ENCODE assay signal across 2 cellular contexts in the genomic region with DNA sequence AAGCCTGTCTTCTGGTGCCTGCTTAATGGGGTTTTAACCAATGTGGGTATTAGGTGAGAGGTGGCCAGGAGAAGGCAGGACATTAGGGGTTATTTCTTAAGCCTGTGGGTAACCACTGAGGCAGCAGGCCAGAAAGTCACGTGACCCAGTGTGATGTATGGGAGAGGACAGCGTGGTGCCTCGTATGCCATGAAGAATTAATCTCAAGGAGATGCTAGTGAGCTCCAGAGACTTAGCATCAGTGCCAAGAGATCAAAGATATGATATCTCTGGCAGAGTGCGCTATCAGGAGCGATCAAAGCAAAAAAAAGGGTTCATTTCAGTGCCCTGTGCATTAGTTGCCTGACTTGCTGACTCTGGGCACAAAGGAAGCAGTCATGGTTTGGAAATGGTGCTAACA.
A peak's percentile ranks its signal among the peaks of the same experiment; 100 is the strongest.
TF ChIP-seq lines count a peak whose summit lies in the region.

No MANE protein-coding gene starts in this region.

TF ChIP-seq in SK-N-SH, 30 proteins besides CTCF, POLR2A, EP300 and RAD21 (continued from another document):
- TF ChIP-seq YY1 (IDR thresholded peaks at IDR 0.05; ENCODE audit: low read depth) (no peak), JUND (IDR thresholded peaks at IDR 0.05) (peak; percentile 84), RFX5 (IDR thresholded peaks at IDR 0.05; ENCODE audit: low read length) (no peak), RXRA (IDR thresholded peaks at IDR 0.05; ENCODE audit: borderline replicate concordance, low read depth) (peak; percentile 88; the same call in 1 of the 2 replicates), NFIC (IDR thresholded peaks at IDR 0.05; ENCODE audit: borderline replicate concordance) (peak; percentile 98), FOSL2 (IDR thresholded peaks at IDR 0.05; ENCODE audit: borderline replicate concordance, low read depth) (peak; percentile 28; the same call in 1 of the 2 replicates), GATA2 (CRISPR knock-in tag; IDR thresholded peaks at IDR 0.05) (peak; percentile 14; the same call in 1 of the 2 replicates)
- TF ChIP-seq, protein P1, sequence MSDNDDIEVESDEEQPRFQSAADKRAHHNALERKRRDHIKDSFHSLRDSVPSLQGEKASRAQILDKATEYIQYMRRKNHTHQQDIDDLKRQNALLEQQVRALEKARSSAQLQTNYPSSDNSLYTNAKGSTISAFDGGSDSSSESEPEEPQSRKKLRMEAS (IDR thresholded peaks at IDR 0.05; ENCODE audit: low read depth), result no peak; the same call in 1 of the 2 replicates
- TF ChIP-seq, protein P2, sequence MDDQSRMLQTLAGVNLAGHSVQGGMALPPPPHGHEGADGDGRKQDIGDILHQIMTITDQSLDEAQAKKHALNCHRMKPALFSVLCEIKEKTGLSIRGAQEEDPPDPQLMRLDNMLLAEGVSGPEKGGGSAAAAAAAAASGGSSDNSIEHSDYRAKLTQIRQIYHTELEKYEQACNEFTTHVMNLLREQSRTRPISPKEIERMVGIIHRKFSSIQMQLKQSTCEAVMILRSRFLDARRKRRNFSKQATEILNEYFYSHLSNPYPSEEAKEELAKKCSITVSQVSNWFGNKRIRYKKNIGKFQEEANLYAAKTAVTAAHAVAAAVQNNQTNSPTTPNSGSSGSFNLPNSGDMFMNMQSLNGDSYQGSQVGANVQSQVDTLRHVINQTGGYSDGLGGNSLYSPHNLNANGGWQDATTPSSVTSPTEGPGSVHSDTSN (IDR thresholded peaks at IDR 0.05), result peak; percentile 97
- TF ChIP-seq, protein P3, sequence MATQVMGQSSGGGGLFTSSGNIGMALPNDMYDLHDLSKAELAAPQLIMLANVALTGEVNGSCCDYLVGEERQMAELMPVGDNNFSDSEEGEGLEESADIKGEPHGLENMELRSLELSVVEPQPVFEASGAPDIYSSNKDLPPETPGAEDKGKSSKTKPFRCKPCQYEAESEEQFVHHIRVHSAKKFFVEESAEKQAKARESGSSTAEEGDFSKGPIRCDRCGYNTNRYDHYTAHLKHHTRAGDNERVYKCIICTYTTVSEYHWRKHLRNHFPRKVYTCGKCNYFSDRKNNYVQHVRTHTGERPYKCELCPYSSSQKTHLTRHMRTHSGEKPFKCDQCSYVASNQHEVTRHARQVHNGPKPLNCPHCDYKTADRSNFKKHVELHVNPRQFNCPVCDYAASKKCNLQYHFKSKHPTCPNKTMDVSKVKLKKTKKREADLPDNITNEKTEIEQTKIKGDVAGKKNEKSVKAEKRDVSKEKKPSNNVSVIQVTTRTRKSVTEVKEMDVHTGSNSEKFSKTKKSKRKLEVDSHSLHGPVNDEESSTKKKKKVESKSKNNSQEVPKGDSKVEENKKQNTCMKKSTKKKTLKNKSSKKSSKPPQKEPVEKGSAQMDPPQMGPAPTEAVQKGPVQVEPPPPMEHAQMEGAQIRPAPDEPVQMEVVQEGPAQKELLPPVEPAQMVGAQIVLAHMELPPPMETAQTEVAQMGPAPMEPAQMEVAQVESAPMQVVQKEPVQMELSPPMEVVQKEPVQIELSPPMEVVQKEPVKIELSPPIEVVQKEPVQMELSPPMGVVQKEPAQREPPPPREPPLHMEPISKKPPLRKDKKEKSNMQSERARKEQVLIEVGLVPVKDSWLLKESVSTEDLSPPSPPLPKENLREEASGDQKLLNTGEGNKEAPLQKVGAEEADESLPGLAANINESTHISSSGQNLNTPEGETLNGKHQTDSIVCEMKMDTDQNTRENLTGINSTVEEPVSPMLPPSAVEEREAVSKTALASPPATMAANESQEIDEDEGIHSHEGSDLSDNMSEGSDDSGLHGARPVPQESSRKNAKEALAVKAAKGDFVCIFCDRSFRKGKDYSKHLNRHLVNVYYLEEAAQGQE (IDR thresholded peaks at IDR 0.05; ENCODE audit: low read depth, low read length), result 0 out of 2 replicates have a peak, but pooled peaks have one; percentile 9
TF ChIP-seq in SK-N-SH: peak in this region for 11.

TF ChIP-seq in K562, 482 proteins besides CTCF, POLR2A, EP300 and RAD21 (continued from another document):
- TF ChIP-seq NR2C2 (CRISPR knock-in tag; IDR thresholded peaks at IDR 0.05) (no peak), NR2C2 (tag; IDR thresholded peaks at IDR 0.05) (no peak), POLR2AphosphoS5 (IDR thresholded peaks at IDR 0.05; ENCODE audit: control insufficient read depth, insufficient read depth, low read depth, low read length) (no peak), RBM34 (IDR thresholded peaks at IDR 0.05; ENCODE audit: borderline replicate concordance, insufficient read depth, low read length) (no peak), MYC (IDR thresholded peaks at IDR 0.05; ENCODE audit: low read depth, low read length) (no peak), MYC (CRISPR knock-in tag; IDR thresholded peaks at IDR 0.05; ENCODE audit: borderline replicate concordance, low read depth) (no peak), ZNF695 (CRISPR knock-in tag; IDR thresholded peaks at IDR 0.05) (no peak), HEY1 (CRISPR knock-in tag; IDR thresholded peaks at IDR 0.05; ENCODE audit: borderline replicate concordance) (no peak), ZNF408 (CRISPR knock-in tag; IDR thresholded peaks at IDR 0.05; ENCODE audit: low read depth) (no peak), STAT5A (IDR thresholded peaks at IDR 0.05; ENCODE audit: borderline replicate concordance, low read length) (no peak), BCOR (IDR thresholded peaks at IDR 0.05) (no peak), RBFOX2 (IDR thresholded peaks at IDR 0.05; ENCODE audit: low read depth, low read length) (no peak), SNIP1 (IDR thresholded peaks at IDR 0.05; ENCODE audit: low read depth) (no peak), ZNF717 (CRISPR knock-in tag; IDR thresholded peaks at IDR 0.05) (no peak), C11orf30 (IDR thresholded peaks at IDR 0.05; ENCODE audit: low read depth) (no peak), ZNF224 (CRISPR knock-in tag; IDR thresholded peaks at IDR 0.05) (no peak), ZBED1 (IDR thresholded peaks at IDR 0.05) (no peak), ZEB2 (IDR thresholded peaks at IDR 0.05) (no peak), EHMT2 (IDR thresholded peaks at IDR 0.05) (no peak)
- TF ChIP-seq, protein P4, sequence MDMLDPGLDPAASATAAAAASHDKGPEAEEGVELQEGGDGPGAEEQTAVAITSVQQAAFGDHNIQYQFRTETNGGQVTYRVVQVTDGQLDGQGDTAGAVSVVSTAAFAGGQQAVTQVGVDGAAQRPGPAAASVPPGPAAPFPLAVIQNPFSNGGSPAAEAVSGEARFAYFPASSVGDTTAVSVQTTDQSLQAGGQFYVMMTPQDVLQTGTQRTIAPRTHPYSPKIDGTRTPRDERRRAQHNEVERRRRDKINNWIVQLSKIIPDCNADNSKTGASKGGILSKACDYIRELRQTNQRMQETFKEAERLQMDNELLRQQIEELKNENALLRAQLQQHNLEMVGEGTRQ (CRISPR knock-in tag; IDR thresholded peaks at IDR 0.05), result peak; percentile 27; the same call in 1 of the 2 replicates
- TF ChIP-seq, protein P5, sequence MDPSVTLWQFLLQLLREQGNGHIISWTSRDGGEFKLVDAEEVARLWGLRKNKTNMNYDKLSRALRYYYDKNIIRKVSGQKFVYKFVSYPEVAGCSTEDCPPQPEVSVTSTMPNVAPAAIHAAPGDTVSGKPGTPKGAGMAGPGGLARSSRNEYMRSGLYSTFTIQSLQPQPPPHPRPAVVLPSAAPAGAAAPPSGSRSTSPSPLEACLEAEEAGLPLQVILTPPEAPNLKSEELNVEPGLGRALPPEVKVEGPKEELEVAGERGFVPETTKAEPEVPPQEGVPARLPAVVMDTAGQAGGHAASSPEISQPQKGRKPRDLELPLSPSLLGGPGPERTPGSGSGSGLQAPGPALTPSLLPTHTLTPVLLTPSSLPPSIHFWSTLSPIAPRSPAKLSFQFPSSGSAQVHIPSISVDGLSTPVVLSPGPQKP (CRISPR knock-in tag; IDR thresholded peaks at IDR 0.05), result no peak
- TF ChIP-seq, protein P6, sequence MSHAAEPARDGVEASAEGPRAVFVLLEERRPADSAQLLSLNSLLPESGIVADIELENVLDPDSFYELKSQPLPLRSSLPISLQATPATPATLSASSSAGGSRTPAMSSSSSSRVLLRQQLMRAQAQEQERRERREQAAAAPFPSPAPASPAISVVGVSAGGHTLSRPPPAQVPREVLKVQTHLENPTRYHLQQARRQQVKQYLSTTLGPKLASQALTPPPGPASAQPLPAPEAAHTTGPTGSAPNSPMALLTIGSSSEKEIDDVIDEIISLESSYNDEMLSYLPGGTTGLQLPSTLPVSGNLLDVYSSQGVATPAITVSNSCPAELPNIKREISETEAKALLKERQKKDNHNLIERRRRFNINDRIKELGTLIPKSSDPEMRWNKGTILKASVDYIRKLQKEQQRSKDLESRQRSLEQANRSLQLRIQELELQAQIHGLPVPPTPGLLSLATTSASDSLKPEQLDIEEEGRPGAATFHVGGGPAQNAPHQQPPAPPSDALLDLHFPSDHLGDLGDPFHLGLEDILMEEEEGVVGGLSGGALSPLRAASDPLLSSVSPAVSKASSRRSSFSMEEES (CRISPR knock-in tag; IDR thresholded peaks at IDR 0.05), result peak; percentile 83
- TF ChIP-seq, protein P7, sequence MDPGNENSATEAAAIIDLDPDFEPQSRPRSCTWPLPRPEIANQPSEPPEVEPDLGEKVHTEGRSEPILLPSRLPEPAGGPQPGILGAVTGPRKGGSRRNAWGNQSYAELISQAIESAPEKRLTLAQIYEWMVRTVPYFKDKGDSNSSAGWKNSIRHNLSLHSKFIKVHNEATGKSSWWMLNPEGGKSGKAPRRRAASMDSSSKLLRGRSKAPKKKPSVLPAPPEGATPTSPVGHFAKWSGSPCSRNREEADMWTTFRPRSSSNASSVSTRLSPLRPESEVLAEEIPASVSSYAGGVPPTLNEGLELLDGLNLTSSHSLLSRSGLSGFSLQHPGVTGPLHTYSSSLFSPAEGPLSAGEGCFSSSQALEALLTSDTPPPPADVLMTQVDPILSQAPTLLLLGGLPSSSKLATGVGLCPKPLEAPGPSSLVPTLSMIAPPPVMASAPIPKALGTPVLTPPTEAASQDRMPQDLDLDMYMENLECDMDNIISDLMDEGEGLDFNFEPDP (CRISPR knock-in tag; IDR thresholded peaks at IDR 0.05), result no peak
- TF ChIP-seq, protein P8, sequence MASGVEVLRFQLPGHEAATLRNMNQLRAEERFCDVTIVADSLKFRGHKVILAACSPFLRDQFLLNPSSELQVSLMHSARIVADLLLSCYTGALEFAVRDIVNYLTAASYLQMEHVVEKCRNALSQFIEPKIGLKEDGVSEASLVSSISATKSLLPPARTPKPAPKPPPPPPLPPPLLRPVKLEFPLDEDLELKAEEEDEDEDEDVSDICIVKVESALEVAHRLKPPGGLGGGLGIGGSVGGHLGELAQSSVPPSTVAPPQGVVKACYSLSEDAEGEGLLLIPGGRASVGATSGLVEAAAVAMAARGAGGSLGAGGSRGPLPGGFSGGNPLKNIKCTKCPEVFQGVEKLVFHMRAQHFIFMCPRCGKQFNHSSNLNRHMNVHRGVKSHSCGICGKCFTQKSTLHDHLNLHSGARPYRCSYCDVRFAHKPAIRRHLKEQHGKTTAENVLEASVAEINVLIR (CRISPR knock-in tag; IDR thresholded peaks at IDR 0.05), result no peak
- TF ChIP-seq, protein P9, sequence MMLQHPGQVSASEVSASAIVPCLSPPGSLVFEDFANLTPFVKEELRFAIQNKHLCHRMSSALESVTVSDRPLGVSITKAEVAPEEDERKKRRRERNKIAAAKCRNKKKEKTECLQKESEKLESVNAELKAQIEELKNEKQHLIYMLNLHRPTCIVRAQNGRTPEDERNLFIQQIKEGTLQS (IDR thresholded peaks at IDR 0.05), result no peak
- TF ChIP-seq, protein P9 (CRISPR knock-in tag; conservative IDR thresholded peaks at IDR 0.05), result no peak
- TF ChIP-seq, protein P10, sequence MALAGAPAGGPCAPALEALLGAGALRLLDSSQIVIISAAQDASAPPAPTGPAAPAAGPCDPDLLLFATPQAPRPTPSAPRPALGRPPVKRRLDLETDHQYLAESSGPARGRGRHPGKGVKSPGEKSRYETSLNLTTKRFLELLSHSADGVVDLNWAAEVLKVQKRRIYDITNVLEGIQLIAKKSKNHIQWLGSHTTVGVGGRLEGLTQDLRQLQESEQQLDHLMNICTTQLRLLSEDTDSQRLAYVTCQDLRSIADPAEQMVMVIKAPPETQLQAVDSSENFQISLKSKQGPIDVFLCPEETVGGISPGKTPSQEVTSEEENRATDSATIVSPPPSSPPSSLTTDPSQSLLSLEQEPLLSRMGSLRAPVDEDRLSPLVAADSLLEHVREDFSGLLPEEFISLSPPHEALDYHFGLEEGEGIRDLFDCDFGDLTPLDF (CRISPR knock-in tag; IDR thresholded peaks at IDR 0.05), result no peak
